In the genomic region with DNA sequence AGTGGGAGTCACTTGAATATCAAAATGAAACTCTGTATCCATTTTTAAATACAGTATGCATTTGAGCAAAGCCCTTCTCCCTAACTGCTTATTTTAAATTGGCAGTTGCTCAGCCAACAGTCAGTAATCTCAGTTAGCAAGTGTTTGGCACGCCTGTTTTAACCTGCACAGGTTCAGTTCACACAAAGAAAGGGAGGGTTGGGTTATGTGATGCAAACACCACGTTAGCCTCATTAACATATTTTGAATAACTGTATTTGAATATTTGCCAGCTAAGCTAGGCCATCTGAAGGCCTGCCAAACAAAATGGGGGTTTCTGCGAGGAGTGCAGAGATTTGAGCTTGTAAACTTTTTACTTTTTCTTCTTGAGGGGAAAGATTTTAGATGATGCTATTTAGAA, we compare ENCODE assay signal across 1 cellular context.
TF ChIP-seq lines count a peak whose summit lies in the region.

No MANE protein-coding gene starts in this region.

TF ChIP-seq in SK-N-SH treated with all-trans-retinoic acid at 6 μM for 48 hours, 23 proteins besides CTCF, POLR2A, EP300 and RAD21 (continued from another document):
- TF ChIP-seq POU6F1 (CRISPR knock-in tag; IDR thresholded peaks at IDR 0.05; ENCODE audit: borderline replicate concordance, low read depth) (no peak), ZNF565 (CRISPR knock-in tag; conservative IDR thresholded peaks at IDR 0.05; ENCODE audit: low read depth) (no peak)
